ENCODE assay signal across 12 cellular contexts in genomic region chr4:70818173-70818856, GRCh38. TPM values are rescaled to one million over a fixed set of nuclear protein-coding genes. Genes with fewer than 3 reads are reported as not detected.
DNase-seq lines count a peak whose midpoint lies in the region; ATAC-seq and TF ChIP-seq lines count a peak whose summit lies in the region.
"Had no signal": no experiment of that assay in that cellular context is flagged by ENCODE, and none has a peak within 500 bp of the region (broad histone marks: within the 10 kb centered on the region; RNA-seq: fewer than 3 reads in every experiment).

No MANE protein-coding gene starts in this region.

- H3K27ac ChIP-seq in SK-N-MC = peak overlapping the region; percentile 96
- H3K27ac ChIP-seq in osteoblast (ENCODE audit: low read depth, low read length) = no peak overlapping the region
- H3K27ac ChIP-seq: PC-9 had no signal

- H3K27me3 Mint-ChIP-seq in activated T-cell treated with anti-CD3 and anti-CD28 coated beads, Interleukin-2, amount 50 U/mL, for 24 hours = no peaks in the 10 kb centered on the region
- no peaks in the 10 kb centered on the region for H3K27me3 Mint-ChIP-seq in stimulated activated naive CD8-positive, alpha-beta T cell treated with anti-CD3 and anti-CD28 coated beads, Interleukin-15, Interleukin-2, amounts not matched to agents 100 ng/mL and 50 ng/mL, for 24 hours

- H3K4me3 ChIP-seq in SK-N-MC (peak overlapping the region; percentile 54), osteoblast (ENCODE audit: insufficient read depth, low read length) (no peak overlapping the region)
- H3K4me3 ChIP-seq: PC-9 had no signal

- DNase-seq in activated T-cell treated with anti-CD3 and anti-CD28 coated beads, Interleukin-2, amount 50 U/mL, for 24 hours = no peak
- DNase-seq in activated T-cell treated with anti-CD3 and anti-CD28 coated beads for 4 hours (no peak), SK-N-MC (ENCODE audit: low read depth, low spot score) (peak; percentile 47), osteoblast (ENCODE audit: insufficient read length, low spot score, missing footprints) (no peak), NCI-H1417 treated with DMSO at 0.1 percent for 48 hours (lab: John Stamatoyannopoulos, UW) (no peak)
- DNase-seq in stimulated activated CD4-positive, alpha-beta T cell treated with anti-CD3 and anti-CD28 coated beads, Interleukin-4, amount 100 ng/mL, for 1 hour = no peak
- DNase-seq: NCI-H146, PC-9 had no signal

- no peaks in the 10 kb centered on the region for H3K9me3 Mint-ChIP-seq in activated T-cell treated with anti-CD3 and anti-CD28 coated beads, Interleukin-2, amount 50 U/mL, for 24 hours
- no peaks in the 10 kb centered on the region for H3K9me3 Mint-ChIP-seq in stimulated activated naive CD8-positive, alpha-beta T cell treated with anti-CD3 and anti-CD28 coated beads, Interleukin-15, Interleukin-2, amounts not matched to agents 100 ng/mL and 50 ng/mL, for 24 hours

- no peaks in the 10 kb centered on the region for H3K27me3 ChIP-seq in osteoblast (ENCODE audit: insufficient read depth, low read length)

- H3K4me3 Mint-ChIP-seq in activated T-cell treated with anti-CD3 and anti-CD28 coated beads, Interleukin-2, amount 50 U/mL, for 24 hours = no peak overlapping the region
- H3K4me3 Mint-ChIP-seq in stimulated activated naive CD8-positive, alpha-beta T cell treated with anti-CD3 and anti-CD28 coated beads, Interleukin-15, Interleukin-2, amounts not matched to agents 100 ng/mL and 50 ng/mL, for 24 hours = no peak overlapping the region

- no peak overlapping the region for H3K4me2 ChIP-seq in osteoblast (ENCODE audit: insufficient read depth, low read length)
- H3K4me2 ChIP-seq: PC-9 had no signal

- H3K36me3 Mint-ChIP-seq in activated T-cell treated with anti-CD3 and anti-CD28 coated beads, Interleukin-2, amount 50 U/mL, for 24 hours (ENCODE audit: low read depth) = peaks cover 71% of the 10 kb centered on the region
- peaks cover 42% of the 10 kb centered on the region for H3K36me3 Mint-ChIP-seq in stimulated activated naive CD8-positive, alpha-beta T cell treated with anti-CD3 and anti-CD28 coated beads, Interleukin-15, Interleukin-2, amounts not matched to agents 100 ng/mL and 50 ng/mL, for 24 hours (ENCODE audit: low read depth)

- no peak overlapping the region for H2AFZ ChIP-seq in osteoblast (ENCODE audit: low read length)
- H2AFZ ChIP-seq: PC-9 had no signal

- H3K9me3 ChIP-seq in SK-N-MC (ENCODE audit: low read depth, low read length) (no peaks in the 10 kb centered on the region), osteoblast (ENCODE audit: low read depth, low read length) (no peaks in the 10 kb centered on the region)

- peak overlapping the region; percentile 18 for H3K27ac Mint-ChIP-seq in activated T-cell treated with anti-CD3 and anti-CD28 coated beads, Interleukin-2, amount 50 U/mL, for 24 hours
- H3K27ac Mint-ChIP-seq in stimulated activated naive CD8-positive, alpha-beta T cell treated with anti-CD3 and anti-CD28 coated beads, Interleukin-15, Interleukin-2, amounts not matched to agents 100 ng/mL and 50 ng/mL, for 24 hours = peak overlapping the region; percentile 24

- no peaks in the 10 kb centered on the region for H3K79me2 ChIP-seq in osteoblast (ENCODE audit: insufficient read depth, low read length)

- no peaks in the 10 kb centered on the region for H4K20me1 ChIP-seq in osteoblast (ENCODE audit: insufficient read depth, low read length)

- peaks cover 20% of the 10 kb centered on the region for H3K4me1 Mint-ChIP-seq in activated T-cell treated with anti-CD3 and anti-CD28 coated beads, Interleukin-2, amount 50 U/mL, for 24 hours (ENCODE audit: low read depth)
- H3K4me1 Mint-ChIP-seq in stimulated activated naive CD8-positive, alpha-beta T cell treated with anti-CD3 and anti-CD28 coated beads, Interleukin-15, Interleukin-2, amounts not matched to agents 100 ng/mL and 50 ng/mL, for 24 hours (ENCODE audit: low read depth) = peaks cover 11% of the 10 kb centered on the region

- peak overlapping the region; percentile 51 for H3K9ac ChIP-seq in SK-N-MC (ENCODE audit: insufficient read length)

- ATAC-seq in HG02759 (IDR thresholded peaks at IDR 0.05; ENCODE audit: unreplicated experiment) = peak; percentile 57
- ATAC-seq: activated CD4-positive, CD25-positive, alpha-beta regulatory T cell treated with anti-CD3 and anti-CD28 coated beads, Interleukin-2, amount 50 U/mL, for 24 hours; sciatic nerve had no signal

- no peak for TF ChIP-seq CTCF in osteoblast (IDR thresholded peaks at IDR 0.05; ENCODE audit: extremely low read depth, low read depth, low read length)

- peaks cover 57% of the 10 kb centered on the region for H3K36me3 ChIP-seq in SK-N-MC (ENCODE audit: insufficient read depth, low read length)
- H3K36me3 ChIP-seq in osteoblast (ENCODE audit: insufficient read depth, low read length) = peaks cover 36% of the 10 kb centered on the region

- no peaks in the 10 kb centered on the region for H3K4me1 ChIP-seq in osteoblast (ENCODE audit: insufficient read depth, low read length)

RNA-seq across cellular contexts. Expression of gene GRSF1, which starts 21.4 kb away (rescaled TPM):
- total RNA-seq in osteoblast = 78.1 and 79.3 TPM in 2 replicates
